8 cellular contexts compared by ENCODE assay signal in the genomic region with DNA sequence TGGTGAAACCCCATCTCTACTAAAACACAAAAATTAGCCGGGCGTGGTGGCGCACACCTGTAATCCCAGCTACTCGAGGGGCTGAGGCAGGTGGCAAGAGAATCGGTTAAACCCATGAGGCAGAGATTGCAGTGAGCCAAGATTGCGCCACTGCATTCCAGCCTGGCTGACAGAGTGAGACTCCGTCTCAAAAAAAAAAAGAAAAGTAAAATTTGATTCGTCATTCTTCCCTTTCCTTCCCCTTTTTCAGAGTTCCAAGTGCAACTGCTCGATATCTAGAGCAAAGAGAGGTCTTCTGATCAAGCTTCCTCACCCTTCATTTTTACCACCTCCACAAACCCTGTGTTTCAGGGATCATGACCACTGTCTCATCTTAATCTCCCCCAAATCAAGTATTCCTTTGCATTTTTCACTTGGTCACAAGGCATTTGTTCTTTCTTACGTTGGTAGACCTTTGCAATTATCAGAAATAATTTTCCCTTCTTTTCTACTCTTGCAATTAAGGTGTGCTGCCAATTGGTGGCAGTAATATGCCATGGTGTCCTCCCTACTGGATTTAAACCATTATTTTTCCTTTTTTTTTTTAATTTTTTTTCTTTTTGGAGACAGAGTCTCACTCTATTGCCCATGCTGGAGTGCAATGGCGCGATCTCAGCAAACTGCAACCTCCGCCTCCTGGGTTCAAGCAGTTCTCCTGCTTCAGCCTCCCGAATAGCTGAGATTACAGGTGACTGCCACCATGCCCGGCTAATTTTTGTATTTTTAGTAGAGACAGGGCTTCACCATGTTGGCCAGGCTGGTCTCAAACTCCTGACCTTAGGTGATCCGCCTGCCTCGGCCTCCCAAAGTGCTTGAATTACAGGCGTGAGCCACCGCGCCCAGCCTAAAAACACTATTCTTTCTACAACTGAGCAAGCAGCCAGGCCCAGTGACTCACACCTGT. TPM values are rescaled to one million over a fixed set of nuclear protein-coding genes. Genes with fewer than 3 reads are reported as not detected.
DNase-seq lines count a peak whose midpoint lies in the region; ATAC-seq, FAIRE-seq and TF ChIP-seq lines count a peak whose summit lies in the region.
"Not testable (repeated sequence)": the region's sequence is repeated elsewhere in the genome, so short reads cannot be mapped to it uniquely, and the experiment has no call there.

No MANE protein-coding gene starts in this region.

- not testable (repeated sequence) for H3K4me2 ChIP-seq in IMR-90 (ENCODE audit: low read depth, low read length); OCI-LY3 (ENCODE audit: low read length); keratinocyte (ENCODE audit: control insufficient read depth, extremely low read depth, insufficient read depth, low read depth, low read length)

- peak overlapping the region; percentile 64; the same call in 1 of the 2 replicates for H3K4ac ChIP-seq in IMR-90 (ENCODE audit: low read depth, low read length)

- not testable (repeated sequence) for H3K18ac ChIP-seq in IMR-90 (ENCODE audit: low read depth, low read length)

- dilution Hi-C loops in IMR-90 (cut with HindIII; ENCODE audit: low sequenced_read_pairs, unreplicated experiment); keratinocyte (cut with MboI; ENCODE audit: extremely low pct_ligation_motif_present, low sequenced_read_pairs): not testable (repeated sequence)

- ATAC-seq in IMR-90 (ENCODE audit: low read depth) (peak; percentile 72), pancreas (peak in 3 of 4 donors; percentile 63 to 83 (median 66))

- CTCF ChIA-PET in A673 (lab: Charles Lee): interaction anchor here (2.4 kb wide), 1 partner anchor 256 kb away, joined by 10 read pairs; no protein-coding TSS in a partner anchor
- CTCF ChIA-PET in IMR-90 (lab: Yijun Ruan, JAX): interaction anchor here (0.7 to 2.1 kb wide), 7 partner anchors 28 to 549 kb away, joined by 3 to 7 read pairs (median 4); no protein-coding TSS in a partner anchor

- not testable (repeated sequence) for H3K4me1 ChIP-seq in A673 (ENCODE audit: insufficient read depth, low read length, poor library complexity, severe bottlenecking); IMR-90 (ENCODE audit: control insufficient read depth, insufficient read depth, low read length); keratinocyte (ENCODE audit: control insufficient read depth, extremely low read depth, insufficient read depth, low read length); pancreas
- H3K4me1 ChIP-seq in OCI-LY3 (ENCODE audit: low read length): peaks cover 12% of the 10 kb centered on the region

- H3K79me1 ChIP-seq in IMR-90 (ENCODE audit: low read depth in 1 of 2, low read length in 2 of 2): peaks cover 6 to 10% of the 10 kb centered on the region in 2 experiments; a peak in 3 of 4 replicates

- not testable (repeated sequence) for H3K36me3 ChIP-seq in A673 (ENCODE audit: insufficient read depth, low read length, poor library complexity, severe bottlenecking); IMR-90 (ENCODE audit: control insufficient read depth, insufficient read depth, low read length); OCI-LY3 (replicated peaks; ENCODE audit: low read depth, low read length); WERI-Rb-1; keratinocyte (ENCODE audit: control insufficient read depth in 2 of 2, extremely low read depth in 1 of 2, insufficient read depth in 2 of 2, low read length in 2 of 2); pancreas

- intact Hi-C loops in A673 (cut with micrococcal nuclease; ENCODE audit: unreplicated experiment): not testable (repeated sequence)
- intact Hi-C loops in IMR-90 (cut with micrococcal nuclease): loop anchor here (1.0 to 10.0 kb wide), 2 partner anchors 255 to 1186 kb away; no protein-coding TSS in a partner anchor
- intact Hi-C loops in pancreas (cut with DNase I): loop anchor here in 1 of 3 donors (10.0 kb wide), 1 partner anchor 364 kb away; no protein-coding TSS in a partner anchor

- 76% methylated on average over 8 of the region's 20 CpGs; no CpG with 5 or more reads in 1 of the 2 experiments for WGBS in IMR-90 (ENCODE audit: extremely low coverage in 2 of 2, insufficient read length in 1 of 2), 2 experiments
- 73 to 80% methylated on average over 20 of the region's 20 CpGs for WGBS in pancreas, 2 donors

- not testable (repeated sequence) for TF ChIP-seq POLR2A in IMR-90 (IDR thresholded peaks at IDR 0.05; ENCODE audit: low read depth, low read length)

- TF ChIP-seq RAD21 in IMR-90 (IDR thresholded peaks at IDR 0.05; ENCODE audit: low read length): peak; percentile 87

- not testable (repeated sequence) for H3K79me2 ChIP-seq in OCI-LY3 (ENCODE audit: low read length); keratinocyte (ENCODE audit: control insufficient read depth, insufficient read depth, low read length)

- not testable (repeated sequence) for H2AK9ac ChIP-seq in IMR-90 (replicated peaks; ENCODE audit: low read depth, low read length, poor library complexity)

- not testable (repeated sequence) for H3K27ac ChIP-seq in A673 (ENCODE audit: low read depth, low read length, poor library complexity, severe bottlenecking); IMR-90 (ENCODE audit: insufficient read depth, low read length); OCI-LY3 (ENCODE audit: low read length); WERI-Rb-1; keratinocyte (ENCODE audit: control insufficient read depth, insufficient read depth, low read length)
- H3K27ac ChIP-seq in pancreas: peak overlapping the region in 1 of 4 donors; percentile 5

- not testable (repeated sequence) for H3K14ac ChIP-seq in IMR-90 (replicated peaks; ENCODE audit: low read depth, low read length)

- BruUV-seq in A673 (replicated peaks; lab: Mats Ljungman, UMichigan); IMR-90 (replicated peaks; lab: Mats Ljungman, UMichigan): not testable (repeated sequence)

- H3K56ac ChIP-seq in IMR-90 (ENCODE audit: extremely low read depth, insufficient read depth, low read length): not testable (repeated sequence)

- not testable (repeated sequence) for H2AFZ ChIP-seq in IMR-90 (replicated peaks; ENCODE audit: low read length, poor library complexity); OCI-LY3 (ENCODE audit: low read depth, low read length); keratinocyte (ENCODE audit: control insufficient read depth, low read length)

- H2BK20ac ChIP-seq in IMR-90 (ENCODE audit: low read depth, low read length): not testable (repeated sequence)

- H3K27me3 ChIP-seq in A673 (replicated peaks; ENCODE audit: insufficient read depth, low read depth, low read length, poor library complexity); IMR-90 (ENCODE audit: control insufficient read depth, insufficient read depth, low read length); OCI-LY3 (ENCODE audit: low read depth, low read length); WERI-Rb-1 (ENCODE audit: insufficient read depth, low read depth, severe bottlenecking); keratinocyte (ENCODE audit: control insufficient read depth, extremely low read depth, insufficient read depth, low read length); pancreas: not testable (repeated sequence)

- peak; percentile 73 for TF ChIP-seq CTCF in A673 (conservative IDR thresholded peaks at IDR 0.05; ENCODE audit: low read depth, low read length)
- TF ChIP-seq CTCF in IMR-90 (conservative IDR thresholded peaks at IDR 0.05; ENCODE audit: low read depth, low read length): peak; percentile 80
- TF ChIP-seq CTCF in OCI-LY3 (IDR thresholded peaks at IDR 0.05; ENCODE audit: low read depth, low read length): peak; percentile 71
- TF ChIP-seq CTCF in WERI-Rb-1 (IDR thresholded peaks at IDR 0.05; ENCODE audit: low read depth, low read length): 0 out of 2 replicates have a peak, but pooled peaks have one; percentile 28
- peak; percentile 67 for TF ChIP-seq CTCF in epithelial cell of proximal tubule (conservative IDR thresholded peaks at IDR 0.05; ENCODE audit: low read depth, low read length)
- peak in 2 of 3 experiments; percentile 46 to 54 for TF ChIP-seq CTCF in keratinocyte (optimal IDR thresholded peaks at IDR 0.05 in 1 of 3, IDR thresholded peaks at IDR 0.05 in 1 of 3, conservative IDR thresholded peaks at IDR 0.05 in 1 of 3; ENCODE audit: extremely low read depth in 1 of 3, insufficient read depth in 2 of 3, low read length in 3 of 3)
- TF ChIP-seq CTCF in pancreas (IDR thresholded peaks at IDR 0.05): peak in 2 of 4 donors; percentile 26 to 34

- in situ Hi-C loops in IMR-90 (cut with MboI; ENCODE audit: low sequenced_read_pairs): loop anchor here (5.0 to 10.0 kb wide), 3 partner anchors 254 to 684 kb away; no protein-coding TSS in a partner anchor

- FAIRE-seq in keratinocyte (lab: Jason Lieb, UNC); pancreas (lab: Jason Lieb, UNC): not testable (repeated sequence)

- DNase-seq in A673 (ENCODE audit: low spot score) (peak; percentile 33), GDM1 (lab: John Stamatoyannopoulos, UW) (peak; percentile 31), IMR-90 (peak; percentile 38)
- DNase-seq in WERI-Rb-1; epithelial cell of proximal tubule (ENCODE audit: low read depth); keratinocyte (ENCODE audit: low read depth, low spot score); pancreas: not testable (repeated sequence)

- H4K20me1 ChIP-seq in IMR-90 (ENCODE audit: insufficient read depth, low read length); OCI-LY3 (ENCODE audit: insufficient read depth, low read length); keratinocyte (ENCODE audit: control insufficient read depth, extremely low read depth, insufficient read depth, low read length): not testable (repeated sequence)

- H2BK15ac ChIP-seq in IMR-90 (ENCODE audit: low read depth, low read length): not testable (repeated sequence)

- peak overlapping the region; percentile 26; the same call in 1 of the 2 replicates for H2AK5ac ChIP-seq in IMR-90 (ENCODE audit: low read depth, low read length)

- peak overlapping the region in 1 of 2 experiments; percentile 77; a peak in 2 of 4 replicates for H4K8ac ChIP-seq in IMR-90 (ENCODE audit: low read depth in 2 of 2, low read length in 2 of 2)

- H3K9ac ChIP-seq in IMR-90 (ENCODE audit: low read depth, low read length); OCI-LY3 (ENCODE audit: low read length); keratinocyte (ENCODE audit: control insufficient read depth, extremely low read depth, insufficient read depth, low read length): not testable (repeated sequence)

- H2BK120ac ChIP-seq in IMR-90 (ENCODE audit: low read depth, low read length): not testable (repeated sequence)

- H4K91ac ChIP-seq in IMR-90 (ENCODE audit: insufficient read depth, low read depth, low read length): 0 out of 2 replicates have a peak overlapping the region, but pooled peaks have one; percentile 48

- H3K23ac ChIP-seq in IMR-90 (ENCODE audit: low read depth, low read length): not testable (repeated sequence)

- not testable (repeated sequence) for H3K4me3 ChIP-seq in A673 (ENCODE audit: low read depth, low read length, poor library complexity, severe bottlenecking); IMR-90 (ENCODE audit: insufficient read depth, low read depth, low read length); OCI-LY3 (ENCODE audit: low read length); WERI-Rb-1 (ENCODE audit: low read depth, low read length); epithelial cell of proximal tubule (ENCODE audit: low read depth, low read length); keratinocyte (ENCODE audit: control insufficient read depth in 2 of 3, extremely low read depth in 1 of 3, insufficient read depth in 2 of 3, low read depth in 1 of 3, low read length in 3 of 3); pancreas

- H3K9me3 ChIP-seq in A673 (ENCODE audit: low read depth, low read length, poor library complexity, severe bottlenecking): peaks cover 14% of the 10 kb centered on the region
- H3K9me3 ChIP-seq in IMR-90 (ENCODE audit: control insufficient read depth, insufficient read depth, low read length); OCI-LY3 (ENCODE audit: insufficient read depth, low read length); WERI-Rb-1 (ENCODE audit: severe bottlenecking); keratinocyte (ENCODE audit: control insufficient read depth, low read depth, low read length); pancreas: not testable (repeated sequence)

- H3K9me1 ChIP-seq in IMR-90 (ENCODE audit: insufficient read depth, low read length); keratinocyte (ENCODE audit: control insufficient read depth, extremely low read depth, insufficient read depth, low read length): not testable (repeated sequence)

- POLR2A ChIA-PET in A673 (lab: Charles Lee; ENCODE audit: low non-redundant PET): not testable (repeated sequence)
- POLR2A ChIA-PET in IMR-90 (lab: Charles Lee; ENCODE audit: unreplicated experiment): interaction anchor here (0.7 kb wide), 1 partner anchor 160 kb away, joined by 4 read pairs; no protein-coding TSS in a partner anchor

- H2BK5ac ChIP-seq in IMR-90 (ENCODE audit: low read depth, low read length, poor library complexity, severe bottlenecking): peak overlapping the region; percentile 71

- H4K5ac ChIP-seq in IMR-90 (ENCODE audit: low read depth, low read length): not testable (repeated sequence)

RNA-seq across cellular contexts. Expression of a gene that starts 6.3 kb away (rescaled TPM):
- total RNA-seq in A673 (2021) (43.0 and 47.4 TPM in 2 replicates), IMR-90 (2012; rRNA removed) (32.3 and 53.3 TPM in 2 replicates), epithelial cell of proximal tubule (16.3 and 18.4 TPM in 2 replicates), pancreas (10 to 100 TPM; 17.2 to 24.1 (median 19.5) TPM)
- polyA plus RNA-seq in IMR-90 (2012; rRNA removed) (7.9 and 9.6 TPM in 2 replicates), keratinocyte (5.9 to 11.8 TPM (median 7.1 TPM) in 3 replicates), pancreas (1 to 10 TPM; 6.8 to 8.3 TPM)
- polyA plus RNA-seq in IMR-90 (2012; cell fraction: cytosol; rRNA removed): 1.5 and 2.2 TPM in 2 replicates
- polyA plus RNA-seq in IMR-90 (2012; cell fraction: nucleus; rRNA removed; ENCODE audit: low replicate concordance): 1.3 and 8.4 TPM in 2 replicates
- 16.5 TPM for polyA plus RNA-seq in keratinocyte (2011; ENCODE audit: low read depth)
- polyA plus RNA-seq in keratinocyte (2011; cell fraction: cytosol; rRNA removed): 4.0 and 7.7 TPM in 2 replicates
- 7.1 and 10.2 TPM in 2 replicates for polyA plus RNA-seq in keratinocyte (2011; cell fraction: nucleus; rRNA removed)
- polyA plus RNA-seq in keratinocyte (2012; ENCODE audit: low replicate concordance): 6.6 and 7.9 TPM in 2 replicates
- polyA minus RNA-seq in keratinocyte: 5.1 to 21.3 TPM (median 7.5 TPM) in 3 replicates
- 8.8 TPM for polyA minus RNA-seq in keratinocyte (2011; cell fraction: cytosol; rRNA and poly(A)+ RNA removed)
- 11.5 and 21.4 TPM in 2 replicates for polyA minus RNA-seq in keratinocyte (2011; cell fraction: nucleus; rRNA and poly(A)+ RNA removed)
